Comparison of ENCODE assay signal across 9 cellular contexts in genomic region chr5:91293131-91293530, GRCh38.
DNase-seq lines count a peak whose midpoint lies in the region; ATAC-seq and TF ChIP-seq lines count a peak whose summit lies in the region.
"Had no signal": no experiment of that assay in that cellular context is flagged by ENCODE, and none has a peak within 500 bp of the region (broad histone marks: within the 10 kb centered on the region; RNA-seq: fewer than 3 reads in every experiment).

No MANE protein-coding gene starts in this region.

- H3K4me1 ChIP-seq in spleen: peaks cover 0 to 7% (median 0%) of the 10 kb centered on the region in 6 donors
- peaks cover 3% of the 10 kb centered on the region; the same call in 1 of the 2 replicates for H3K4me1 ChIP-seq in BE2C

- H3K4me3 ChIP-seq in spleen: no peak overlapping the region
- no peak overlapping the region for H3K4me3 ChIP-seq in lower leg skin (ENCODE audit: low read depth, poor library complexity, severe bottlenecking)
- no peak overlapping the region for H3K4me3 ChIP-seq in BE2C (ENCODE audit: low read depth, low read length)

- H3K27me3 ChIP-seq in spleen (replicated peaks in 1 of 7) (no peaks in the 10 kb centered on the region), BE2C (no peaks in the 10 kb centered on the region)

- no peaks in the 10 kb centered on the region for H3K36me3 ChIP-seq in spleen
- H3K36me3 ChIP-seq in BE2C: no peaks in the 10 kb centered on the region

- DNase-seq in Caki2 (ENCODE audit: low read depth) (peak; percentile 90), astrocyte of the hippocampus (ENCODE audit: low read depth, low spot score) (peak; percentile 89), spleen (no peak), lower leg skin (ENCODE audit: low spot score in 2 of 2) (no peak), NCI-H1092 treated with DMSO at 0.1 percent for 48 hours (lab: John Stamatoyannopoulos, UW) (no peak), BE2C (no peak)
- DNase-seq: activated B cell treated with CpG ODN at 0.5 μM for 24 hours had no signal

- no peak for TF ChIP-seq POLR2A in spleen (IDR thresholded peaks at IDR 0.05)
- TF ChIP-seq POLR2A in lower leg skin (IDR thresholded peaks at IDR 0.05): no peak

- in situ Hi-C loops in Caki2 (cut with HindIII; ENCODE audit: low pct_unique_long_range_greater_than_20kb, low sequenced_read_pairs): no loop called here

- no peak for TF ChIP-seq CTCF in spleen (IDR thresholded peaks at IDR 0.05 in 8 of 11, conservative IDR thresholded peaks at IDR 0.05 in 3 of 11)
- no peak for TF ChIP-seq CTCF in lower leg skin (IDR thresholded peaks at IDR 0.05)
- TF ChIP-seq CTCF in BE2C (IDR thresholded peaks at IDR 0.05; ENCODE audit: low read depth, low read length): no peak

- H3K9me3 ChIP-seq in spleen (no peaks in the 10 kb centered on the region), BE2C (no peaks in the 10 kb centered on the region)

- H3K27ac ChIP-seq in spleen: no peak overlapping the region

- intact Hi-C loops in spleen (cut with DNase I; ENCODE audit: low total_unique reads) (no loop called here), lower leg skin (cut with DNase I; ENCODE audit: low total_unique reads) (no loop called here)

- peak; percentile 75 for ATAC-seq in GM21360 (IDR thresholded peaks at IDR 0.05; ENCODE audit: unreplicated experiment)
- ATAC-seq in HG03378 (IDR thresholded peaks at IDR 0.05; ENCODE audit: unreplicated experiment): peak; percentile 97

Comparison
In these comparisons a context has a peak if more than half of its experiments do, and no peak if none do; other contexts are left out.
1. DNase-seq: peak in Caki2 (single experiment) and astrocyte of the hippocampus (single experiment); none in spleen (single experiment), lower leg skin (0 of 2), NCI-H1092 treated with DMSO at 0.1 percent for 48 hours (single experiment) and BE2C (single experiment).